14 cellular contexts compared by ENCODE assay signal in genomic region chr12:116133609-116134214, GRCh38.
A peak's percentile ranks its signal among the peaks of the same experiment; 100 is the strongest.
DNase-seq lines count a peak whose midpoint lies in the region; ATAC-seq and TF ChIP-seq lines count a peak whose summit lies in the region.
"Had no signal": no experiment of that assay in that cellular context is flagged by ENCODE, and none has a peak within 500 bp of the region (broad histone marks: within the 10 kb centered on the region; RNA-seq: fewer than 3 reads in every experiment).

No MANE protein-coding gene starts in this region.

- no peaks in the 10 kb centered on the region for H3K36me3 Mint-ChIP-seq in T-helper 17 cell (ENCODE audit: low read depth)

- H3K4me3 ChIP-seq in right atrium auricular region (no peak overlapping the region), right lobe of liver (peak overlapping the region in 1 of 3 donors; percentile 5)
- H3K4me3 ChIP-seq: colonic mucosa, esophagus muscularis mucosa, heart right ventricle had no signal

- peaks cover 39% of the 10 kb centered on the region for H3K4me1 Mint-ChIP-seq in T-helper 17 cell

- H3K4me3 Mint-ChIP-seq in T-helper 17 cell: no peak overlapping the region

- intact Hi-C loops in Right ventricle myocardium superior (cut with DNase I): no loop called here
- intact Hi-C loops in right lobe of liver (cut with DNase I): no loop called here

- no peaks in the 10 kb centered on the region for H3K9me3 ChIP-seq in right atrium auricular region
- no peaks in the 10 kb centered on the region for H3K9me3 ChIP-seq in T-helper 17 cell (ENCODE audit: control insufficient read depth, low read length, poor library complexity, severe bottlenecking)
- no peaks in the 10 kb centered on the region for H3K9me3 ChIP-seq in right lobe of liver
- H3K9me3 ChIP-seq: colonic mucosa, esophagus muscularis mucosa, heart right ventricle had no signal

- WGBS in right lobe of liver (ENCODE audit: insufficient coverage, low coverage, low lambda C conversion rate, missing lambda C conversion rate): 33% methylated on average over 2 of the region's 5 CpGs

- H3K27me3 ChIP-seq in right atrium auricular region (no peaks in the 10 kb centered on the region), right lobe of liver (no peaks in the 10 kb centered on the region)
- H3K27me3 ChIP-seq: colonic mucosa, esophagus muscularis mucosa, heart right ventricle had no signal

- H3K36me3 ChIP-seq in right atrium auricular region (no peaks in the 10 kb centered on the region), right lobe of liver (no peaks in the 10 kb centered on the region)
- H3K36me3 ChIP-seq: colonic mucosa, esophagus muscularis mucosa, heart right ventricle had no signal

- H3K4me1 ChIP-seq in right atrium auricular region: peaks cover 0 to 52% of the 10 kb centered on the region in 2 donors
- peaks cover 0 to 31% (median 10%) of the 10 kb centered on the region in 4 donors for H3K4me1 ChIP-seq in right lobe of liver

- DNase-seq in Right ventricle myocardium superior (no peak), right atrium auricular region (ENCODE audit: low spot score) (no peak), T-helper 17 cell (no peak), right lobe of liver (no peak), cerebellar nuclear complex (lab: John Stamatoyannopoulos, UW) (no peak), OCI-M2 (lab: John Stamatoyannopoulos, UW; ENCODE audit: unreplicated experiment) (no peak), MV-4-11 (lab: John Stamatoyannopoulos, UW) (no peak), cerebellum (ENCODE audit: low spot score) (no peak)
- DNase-seq: activated CD8-positive, alpha-beta memory T cell treated with anti-CD3 and anti-CD28 coated beads for 24 hours; colonic mucosa; heart right ventricle; KBM-7; NCI-H146 had no signal

- peak; percentile 14 for ATAC-seq in Right ventricle myocardium superior (ENCODE audit: poor library complexity)
- no peak for ATAC-seq in T-helper 17 cell
- ATAC-seq in right lobe of liver: peak; percentile 12 to 48 (median 42)

- H3K27me3 Mint-ChIP-seq in T-helper 17 cell: no peaks in the 10 kb centered on the region

- TF ChIP-seq CTCF in right atrium auricular region (IDR thresholded peaks at IDR 0.05): no peak
- TF ChIP-seq CTCF in right lobe of liver (IDR thresholded peaks at IDR 0.05): no peak

- H3K27ac ChIP-seq in right atrium auricular region: no peak overlapping the region
- peak overlapping the region in 2 of 3 donors; percentile 37 to 54 for H3K27ac ChIP-seq in right lobe of liver
- H3K27ac ChIP-seq: colonic mucosa, heart right ventricle had no signal

- peak overlapping the region; percentile 86 for H3K27ac Mint-ChIP-seq in T-helper 17 cell

- TF ChIP-seq POLR2A in right lobe of liver (IDR thresholded peaks at IDR 0.05): no peak

Comparison
In these comparisons a context has a peak if more than half of its experiments do, and no peak if none do; other contexts are left out.
1. H3K27ac ChIP-seq: peak in right lobe of liver (2 of 3); none in right atrium auricular region (0 of 2).